In genomic region chr22:49958961-49959781, GRCh38 we compare ENCODE assay signal across 8 cellular contexts. TPM values are rescaled to one million over a fixed set of nuclear protein-coding genes. Genes with fewer than 3 reads are reported as not detected.
DNase-seq lines count a peak whose midpoint lies in the region; ATAC-seq and TF ChIP-seq lines count a peak whose summit lies in the region.

No MANE protein-coding gene starts in this region.

- H3K36me3 Mint-ChIP-seq in HFFc6 (ENCODE audit: low read depth), result peaks cover 5% of the 10 kb centered on the region; the same call in 1 of the 2 replicates
- H3K36me3 Mint-ChIP-seq in activated T-helper 2 cell treated with anti-CD3 and anti-CD28 coated beads, Interferon-gamma antibody, Interleukin-2, Interleukin-4, amounts not matched to agents 10 μg/mL and 5 μg/mL and 100 μg/mL, durations not matched to agents 14 hours and 24 hours and 36 hours (ENCODE audit: low read depth), result peaks cover 27% of the 10 kb centered on the region
- peaks cover 25% of the 10 kb centered on the region for H3K36me3 Mint-ChIP-seq in stimulated activated memory B cell treated with anti-CD40 and anti-IgM and Interleukin-4, amounts not matched to agents 10 μg/mL and 1 μg/mL and 100 μg/mL, for 72 hours

- intact Hi-C loops in activated T-helper 2 cell treated with anti-CD3 and anti-CD28 coated beads, Interferon-gamma antibody, Interleukin-2, Interleukin-4, amounts not matched to agents 10 μg/mL and 5 μg/mL and 100 μg/mL, durations not matched to agents 14 hours and 24 hours and 36 hours (cut with micrococcal nuclease), result no loop called here

- H3K4me1 Mint-ChIP-seq in HFFc6 (ENCODE audit: low read depth), result peaks cover 12% of the 10 kb centered on the region; the same call in 1 of the 2 replicates
- peaks cover 12% of the 10 kb centered on the region for H3K4me1 Mint-ChIP-seq in activated T-helper 2 cell treated with anti-CD3 and anti-CD28 coated beads, Interferon-gamma antibody, Interleukin-2, Interleukin-4, amounts not matched to agents 10 μg/mL and 5 μg/mL and 100 μg/mL, durations not matched to agents 14 hours and 24 hours and 36 hours (ENCODE audit: low read depth)
- H3K4me1 Mint-ChIP-seq in stimulated activated memory B cell treated with anti-CD40 and anti-IgM and Interleukin-4, amounts not matched to agents 10 μg/mL and 1 μg/mL and 100 μg/mL, for 72 hours, result peaks cover 27% of the 10 kb centered on the region

- H3K4me3 Mint-ChIP-seq in HFFc6, result peak overlapping the region; percentile 81
- peak overlapping the region; percentile 87 for H3K4me3 Mint-ChIP-seq in activated T-helper 2 cell treated with anti-CD3 and anti-CD28 coated beads, Interferon-gamma antibody, Interleukin-2, Interleukin-4, amounts not matched to agents 10 μg/mL and 5 μg/mL and 100 μg/mL, durations not matched to agents 14 hours and 24 hours and 36 hours (ENCODE audit: low read depth)
- peak overlapping the region; percentile 77 for H3K4me3 Mint-ChIP-seq in stimulated activated memory B cell treated with anti-CD40 and anti-IgM and Interleukin-4, amounts not matched to agents 10 μg/mL and 1 μg/mL and 100 μg/mL, for 72 hours

- DNase-seq in HFFc6, result no peak
- DNase-seq in activated T-helper 2 cell treated with anti-CD3 and anti-CD28 coated beads, Interferon-gamma antibody, Interleukin-2, Interleukin-4, amounts not matched to agents 10 μg/mL and 5 μg/mL and 100 μg/mL, durations not matched to agents 14 hours and 24 hours and 36 hours (ENCODE audit: low spot score), result no peak
- DNase-seq in kidney tubule cell (ENCODE audit: low spot score), result no peak
- DNase-seq in islet precursor cell, result no peak
- no peak for DNase-seq in HPDE6-E6E7 (ENCODE audit: extremely low spot score)

- H3K4me3 ChIP-seq in iPS-18c (ENCODE audit: insufficient read depth, low read depth, low read length), result peak overlapping the region; percentile 83; the same call in 1 of the 2 replicates

- no peak for TF ChIP-seq CTCF in HFFc6 (IDR thresholded peaks at IDR 0.05)

- no peaks in the 10 kb centered on the region; the same call in 1 of the 2 replicates for H3K27me3 Mint-ChIP-seq in HFFc6 (ENCODE audit: insufficient read depth)
- H3K27me3 Mint-ChIP-seq in activated T-helper 2 cell treated with anti-CD3 and anti-CD28 coated beads, Interferon-gamma antibody, Interleukin-2, Interleukin-4, amounts not matched to agents 10 μg/mL and 5 μg/mL and 100 μg/mL, durations not matched to agents 14 hours and 24 hours and 36 hours (ENCODE audit: low read depth), result no peaks in the 10 kb centered on the region
- H3K27me3 Mint-ChIP-seq in stimulated activated memory B cell treated with anti-CD40 and anti-IgM and Interleukin-4, amounts not matched to agents 10 μg/mL and 1 μg/mL and 100 μg/mL, for 72 hours, result no peaks in the 10 kb centered on the region

- no peaks in the 10 kb centered on the region for H3K9me3 Mint-ChIP-seq in HFFc6
- no peaks in the 10 kb centered on the region for H3K9me3 Mint-ChIP-seq in activated T-helper 2 cell treated with anti-CD3 and anti-CD28 coated beads, Interferon-gamma antibody, Interleukin-2, Interleukin-4, amounts not matched to agents 10 μg/mL and 5 μg/mL and 100 μg/mL, durations not matched to agents 14 hours and 24 hours and 36 hours
- no peaks in the 10 kb centered on the region for H3K9me3 Mint-ChIP-seq in stimulated activated memory B cell treated with anti-CD40 and anti-IgM and Interleukin-4, amounts not matched to agents 10 μg/mL and 1 μg/mL and 100 μg/mL, for 72 hours

- H3K27ac Mint-ChIP-seq in HFFc6, result peak overlapping the region; percentile 72
- H3K27ac Mint-ChIP-seq in activated T-helper 2 cell treated with anti-CD3 and anti-CD28 coated beads, Interferon-gamma antibody, Interleukin-2, Interleukin-4, amounts not matched to agents 10 μg/mL and 5 μg/mL and 100 μg/mL, durations not matched to agents 14 hours and 24 hours and 36 hours, result peak overlapping the region; percentile 91
- H3K27ac Mint-ChIP-seq in stimulated activated memory B cell treated with anti-CD40 and anti-IgM and Interleukin-4, amounts not matched to agents 10 μg/mL and 1 μg/mL and 100 μg/mL, for 72 hours, result peak overlapping the region; percentile 88

- no peak for ATAC-seq in stimulated activated memory B cell treated with anti-CD40 and anti-IgM and Interleukin-4, amounts not matched to agents 10 μg/mL and 1 μg/mL and 100 μg/mL, for 72 hours
- no peak for ATAC-seq in GM19452 (IDR thresholded peaks at IDR 0.05; ENCODE audit: unreplicated experiment)

- H3K9me3 ChIP-seq in iPS-18c (ENCODE audit: control insufficient read depth, insufficient read depth, low read length), result no peaks in the 10 kb centered on the region

RNA-seq across cellular contexts. Expression of gene PIM3, which starts 1.4 kb away (rescaled TPM):
- 10 to 100 TPM; 14.8 to 18.8 (median 17.4) TPM for total RNA-seq in HFFc6 (2021; fragmentation: NEBNext Ultra II Directional; extraction: Animal tissue kit (Norgen Biotek cat#: 25700))
- 215 TPM in 2 replicates for total RNA-seq in activated T-helper 2 cell treated with anti-CD3 and anti-CD28 coated beads, Interferon-gamma antibody, Interleukin-2, Interleukin-4, amounts not matched to agents 10 μg/mL and 5 μg/mL and 100 μg/mL, durations not matched to agents 14 hours and 24 hours and 36 hours

RNA-seq across cellular contexts. Expression of gene CRELD2, which starts 40.7 kb away (rescaled TPM):
- total RNA-seq in HFFc6 (2021; fragmentation: NEBNext Ultra II Directional; extraction: Animal tissue kit (Norgen Biotek cat#: 25700)), result 10 to 100 TPM; 67.9 to 86.8 (median 78.5) TPM
- total RNA-seq in activated T-helper 2 cell treated with anti-CD3 and anti-CD28 coated beads, Interferon-gamma antibody, Interleukin-2, Interleukin-4, amounts not matched to agents 10 μg/mL and 5 μg/mL and 100 μg/mL, durations not matched to agents 14 hours and 24 hours and 36 hours, result 49.9 and 52.9 TPM in 2 replicates

RNA-seq across cellular contexts. Expression of gene ALG12, which starts 40.9 kb away (rescaled TPM):
- 10 to 100 TPM; 17.2 to 25.1 (median 20.2) TPM for total RNA-seq in HFFc6 (2021; fragmentation: NEBNext Ultra II Directional; extraction: Animal tissue kit (Norgen Biotek cat#: 25700))
- total RNA-seq in activated T-helper 2 cell treated with anti-CD3 and anti-CD28 coated beads, Interferon-gamma antibody, Interleukin-2, Interleukin-4, amounts not matched to agents 10 μg/mL and 5 μg/mL and 100 μg/mL, durations not matched to agents 14 hours and 24 hours and 36 hours, result 15.5 and 16.5 TPM in 2 replicates

RNA-seq across cellular contexts. Expression of gene IL17REL, which starts 53.4 kb away (rescaled TPM):
- not detected for total RNA-seq in HFFc6 (2021; fragmentation: NEBNext Ultra II Directional; extraction: Animal tissue kit (Norgen Biotek cat#: 25700))
- total RNA-seq in activated T-helper 2 cell treated with anti-CD3 and anti-CD28 coated beads, Interferon-gamma antibody, Interleukin-2, Interleukin-4, amounts not matched to agents 10 μg/mL and 5 μg/mL and 100 μg/mL, durations not matched to agents 14 hours and 24 hours and 36 hours, result not detected in 2 replicates

Comparison
In these comparisons a context has a peak if more than half of its experiments do, and no peak if none do; other contexts are left out.
1. RNA of gene PIM3, which starts 1.4 kb away (total RNA-seq): 215 TPM in activated T-helper 2 cell treated with anti-CD3 and anti-CD28 coated beads, Interferon-gamma antibody, Interleukin-2, Interleukin-4, amounts not matched to agents 10 μg/mL and 5 μg/mL and 100 μg/mL, durations not matched to agents 14 hours and 24 hours and 36 hours; 14.8 to 18.8 TPM in HFFc6; every median in the first group is over 10 times any median in the second.
2. Peak in every context shown above with its lines, with median percentiles within 50 percentile points of each other: H3K27ac Mint-ChIP-seq and H3K4me3 Mint-ChIP-seq.